24 cellular contexts compared by ENCODE assay signal in genomic region chr3:122916580-122916979, GRCh38.
DNase-seq lines count a peak whose midpoint lies in the region; ATAC-seq and TF ChIP-seq lines count a peak whose summit lies in the region.
"Had no signal": no experiment of that assay in that cellular context is flagged by ENCODE, and none has a peak within 500 bp of the region (broad histone marks: within the 10 kb centered on the region; RNA-seq: fewer than 3 reads in every experiment).

No MANE protein-coding gene starts in this region.

- H3K4me1 Mint-ChIP-seq in naive B cell: peaks cover 20 to 35% (median 27%) of the 10 kb centered on the region in 3 donors
- peaks cover 4 to 15% (median 9%) of the 10 kb centered on the region in 4 donors for H3K4me1 Mint-ChIP-seq in naive thymus-derived CD8-positive, alpha-beta T cell
- H3K4me1 Mint-ChIP-seq: GM23338, natural killer cell had no signal

- ATAC-seq in GM19463 (IDR thresholded peaks at IDR 0.05; ENCODE audit: unreplicated experiment) (peak; percentile 77), naive B cell (ENCODE audit: low read depth in 2 of 2) (peak; percentile 44 to 49), HG03469 (IDR thresholded peaks at IDR 0.05; ENCODE audit: unreplicated experiment) (no peak)
- ATAC-seq in naive thymus-derived CD8-positive, alpha-beta T cell: no peak
- ATAC-seq: gastroesophageal sphincter; GM23338; K562; natural killer cell; stimulated activated naive CD8-positive, alpha-beta T cell treated with anti-CD3 and anti-CD28 coated beads, Interleukin-15, amount 100 ng/mL, for 72 hours had no signal

- in situ Hi-C loops in GM13976 (cut with MboI; ENCODE audit: low sequenced_read_pairs, unreplicated experiment): no loop called here

- TF ChIP-seq CTCF in GM13976 (IDR thresholded peaks at IDR 0.05; ENCODE audit: borderline replicate concordance, control extremely low read depth, extremely low read depth, insufficient read depth, missing control alignments): no peak

- TF ChIP-seq RAD21 in Ishikawa (IDR thresholded peaks at IDR 0.05; ENCODE audit: low read depth): no peak

- peak overlapping the region in 1 of 6 donors; percentile 27 for H3K27ac Mint-ChIP-seq in naive B cell
- no peak overlapping the region for H3K27ac Mint-ChIP-seq in naive thymus-derived CD8-positive, alpha-beta T cell
- H3K27ac Mint-ChIP-seq: activated naive CD4-positive, alpha-beta T cell treated with anti-CD3 and anti-CD28 coated beads for 36 hours; natural killer cell; stimulated activated naive CD8-positive, alpha-beta T cell treated with anti-CD3 and anti-CD28 coated beads, Interleukin-15, amount 100 ng/mL, for 72 hours; T-cell had no signal

- H3K9me3 Mint-ChIP-seq in naive B cell: no peaks in the 10 kb centered on the region
- H3K9me3 Mint-ChIP-seq in naive thymus-derived CD8-positive, alpha-beta T cell: no peaks in the 10 kb centered on the region
- H3K9me3 Mint-ChIP-seq: activated naive CD4-positive, alpha-beta T cell treated with anti-CD3 and anti-CD28 coated beads for 36 hours; GM23338; natural killer cell; stimulated activated naive CD8-positive, alpha-beta T cell treated with anti-CD3 and anti-CD28 coated beads, Interleukin-15, amount 100 ng/mL, for 72 hours; T-cell had no signal

- peak overlapping the region in 2 of 8 donors; percentile 2 to 38 for H3K4me3 Mint-ChIP-seq in naive B cell
- H3K4me3 Mint-ChIP-seq in naive thymus-derived CD8-positive, alpha-beta T cell: no peak overlapping the region
- H3K4me3 Mint-ChIP-seq: activated naive CD4-positive, alpha-beta T cell treated with anti-CD3 and anti-CD28 coated beads for 36 hours; GM23338; natural killer cell; stimulated activated naive CD8-positive, alpha-beta T cell treated with anti-CD3 and anti-CD28 coated beads, Interleukin-15, amount 100 ng/mL, for 72 hours; T-cell had no signal

- POLR2A ChIA-PET in naive thymus-derived CD8-positive, alpha-beta T cell (lab: Charles Lee): no interaction called here

- DNase-seq in GM13976 (ENCODE audit: low spot score) (peak; percentile 66), naive B cell (no peak), dermis blood vessel endothelial cell (no peak), NOMO-1 (lab: John Stamatoyannopoulos, UW; ENCODE audit: unreplicated experiment in 2 of 2) (no peak)
- DNase-seq in naive thymus-derived CD8-positive, alpha-beta T cell: no peak
- DNase-seq: activated CD4-positive, alpha-beta T cell treated with anti-CD3 and anti-CD28 coated beads, Interleukin-2, amount 50 U/mL, for 48 hours; anterior cingulate cortex; central memory CD4-positive, alpha-beta T cell; mesendoderm; natural killer cell; NCI-H1930; NK-92 treated with Interleukin-12 subunit alpha and Interleukin-12 subunit beta, amount 100 ng/mL, for 24 hours; posterior cingulate gyrus; stimulated activated CD4-positive, alpha-beta T cell treated with anti-CD3 and anti-CD28 coated beads, Interleukin-2, amount 100 ng/mL, for 24 hours; stimulated activated naive CD8-positive, alpha-beta T cell treated with anti-CD3 and anti-CD28 coated beads, Interleukin-15, amount 100 ng/mL, for 72 hours; T-cell; trophoblast cell had no signal

- H3K27me3 Mint-ChIP-seq in naive B cell: peaks cover 7 to 40% (median 15%) of the 10 kb centered on the region in 3 donors
- H3K27me3 Mint-ChIP-seq in naive thymus-derived CD8-positive, alpha-beta T cell: peaks cover 14 to 43% (median 27%) of the 10 kb centered on the region in 5 donors

- no peak for TF ChIP-seq EP300 in Ishikawa (IDR thresholded peaks at IDR 0.05; ENCODE audit: borderline replicate concordance)

- H3K36me3 Mint-ChIP-seq in naive B cell: no peaks in the 10 kb centered on the region
- peaks cover 0 to 6% (median 0%) of the 10 kb centered on the region in 3 donors for H3K36me3 Mint-ChIP-seq in naive thymus-derived CD8-positive, alpha-beta T cell
- H3K36me3 Mint-ChIP-seq: natural killer cell, T-cell had no signal

TF ChIP-seq in Ishikawa, 13 proteins besides CTCF, POLR2A, EP300 and RAD21:
- TF ChIP-seq TAF1 (IDR thresholded peaks at IDR 0.05; ENCODE audit: low read depth): no peak
- peak; percentile 80 for TF ChIP-seq REST (IDR thresholded peaks at IDR 0.05; ENCODE audit: low read depth)

Comparison
In these comparisons a context has a peak if more than half of its experiments do, and no peak if none do; other contexts are left out.
1. ATAC-seq: peak in GM19463 (single experiment) and naive B cell (2 of 2); none in HG03469 (single experiment) and naive thymus-derived CD8-positive, alpha-beta T cell (0 of 2).